In genomic region chr12:46671102-46671501, GRCh38 we compare ENCODE assay signal across 15 cellular contexts.
DNase-seq lines count a peak whose midpoint lies in the region; ATAC-seq and TF ChIP-seq lines count a peak whose summit lies in the region.
"Had no signal": no experiment of that assay in that cellular context is flagged by ENCODE, and none has a peak within 500 bp of the region (broad histone marks: within the 10 kb centered on the region; RNA-seq: fewer than 3 reads in every experiment).

No MANE protein-coding gene starts in this region.

- TF ChIP-seq RAD21 in liver (IDR thresholded peaks at IDR 0.05) (peak in 1 of 2 donors; percentile 23), IMR-90 (IDR thresholded peaks at IDR 0.05; ENCODE audit: low read length) (no peak)

- intact Hi-C loops in right lobe of liver (cut with DNase I) = no loop called here
- intact Hi-C loops in IMR-90 (cut with micrococcal nuclease) = loop anchor here (10.0 kb wide), 1 partner anchor 546 kb away; no protein-coding TSS in a partner anchor
- intact Hi-C loops in upper lobe of right lung (cut with DNase I) = no loop called here

- DNase-seq in right lobe of liver = no peak
- no peak for DNase-seq in IMR-90
- DNase-seq in upper lobe of right lung = no peak
- DNase-seq in DMS 273 (lab: John Stamatoyannopoulos, UW; ENCODE audit: unreplicated experiment) = no peak
- no peak for DNase-seq in stimulated activated CD4-positive, alpha-beta T cell treated with anti-CD3 and anti-CD28 coated beads, Interleukin-4, amount 100 ng/mL, for 4 hours
- DNase-seq in activated CD8-positive, alpha-beta T cell treated with anti-CD3 and anti-CD28 coated beads, Interleukin-2, amount 10 ng/mL, durations not matched to agents 7 days and 5 days = no peak
- DNase-seq: CD8-positive, alpha-beta T cell; COR-L47; DND-41; GDM1 had no signal

- H3K79me1 ChIP-seq in IMR-90 (ENCODE audit: low read depth in 1 of 2, low read length in 2 of 2) = peaks cover 0 to 4% of the 10 kb centered on the region in 2 experiments; a peak in 2 of 4 replicates

- TF ChIP-seq CTCF in liver (IDR thresholded peaks at IDR 0.05; ENCODE audit: low read depth, low read length, missing input control) (no peak), right lobe of liver (IDR thresholded peaks at IDR 0.05) (no peak), IMR-90 (conservative IDR thresholded peaks at IDR 0.05; ENCODE audit: low read depth, low read length) (no peak), upper lobe of right lung (IDR thresholded peaks at IDR 0.05) (no peak)

- no TSS peak for BruUV-seq in IMR-90 (replicated peaks; lab: Mats Ljungman, UMichigan)

- H3K36me3 Mint-ChIP-seq in activated CD8-positive, alpha-beta T cell treated with anti-CD3 and anti-CD28 coated beads, Interleukin-2, amount 10 ng/mL, durations not matched to agents 7 days and 5 days (ENCODE audit: low read depth) = peaks cover 14% of the 10 kb centered on the region
- H3K36me3 Mint-ChIP-seq: CD14-positive monocyte had no signal

- no peak overlapping the region for H3K23ac ChIP-seq in IMR-90 (ENCODE audit: low read depth, low read length)

- no peak overlapping the region for H2AK9ac ChIP-seq in IMR-90 (replicated peaks; ENCODE audit: low read depth, low read length, poor library complexity)

- ATAC-seq in right lobe of liver = no peak
- no peak for ATAC-seq in IMR-90 (ENCODE audit: low read depth)
- ATAC-seq in upper lobe of right lung = peak; percentile 20
- ATAC-seq in activated CD8-positive, alpha-beta T cell treated with anti-CD3 and anti-CD28 coated beads, Interleukin-2, amount 10 ng/mL, durations not matched to agents 7 days and 5 days = no peak
- ATAC-seq: A549; CD8-positive, alpha-beta T cell; HCT116 had no signal

- H3K9me1 ChIP-seq in IMR-90 (ENCODE audit: insufficient read depth, low read length) = peaks cover 5% of the 10 kb centered on the region

- H2BK20ac ChIP-seq in IMR-90 (ENCODE audit: low read depth, low read length) = no peak overlapping the region

- H3K9me3 Mint-ChIP-seq in activated CD8-positive, alpha-beta T cell treated with anti-CD3 and anti-CD28 coated beads, Interleukin-2, amount 10 ng/mL, durations not matched to agents 7 days and 5 days (ENCODE audit: insufficient read depth) = no peaks in the 10 kb centered on the region

- POLR2A ChIA-PET in IMR-90 (lab: Charles Lee; ENCODE audit: unreplicated experiment) = no interaction called here
- POLR2A ChIA-PET in activated CD8-positive, alpha-beta T cell treated with anti-CD3 and anti-CD28 coated beads, Interleukin-2, amount 10 ng/mL, durations not matched to agents 7 days and 5 days (lab: Charles Lee) = no interaction called here

- CTCF ChIA-PET in IMR-90 (lab: Yijun Ruan, JAX) = interaction anchor here (0.9 kb wide), 1 partner anchor 17 kb away, joined by 3 read pairs; no protein-coding TSS in a partner anchor
- CTCF ChIA-PET in activated CD8-positive, alpha-beta T cell treated with anti-CD3 and anti-CD28 coated beads, Interleukin-2, amount 10 ng/mL, durations not matched to agents 7 days and 5 days (lab: Charles Lee) = no interaction called here

- no peak overlapping the region; the same call in 1 of the 2 replicates for H4K91ac ChIP-seq in IMR-90 (ENCODE audit: insufficient read depth, low read depth, low read length)

- no peaks in the 10 kb centered on the region for H3K27me3 Mint-ChIP-seq in activated CD8-positive, alpha-beta T cell treated with anti-CD3 and anti-CD28 coated beads, Interleukin-2, amount 10 ng/mL, durations not matched to agents 7 days and 5 days (ENCODE audit: low read depth)

- H2AK5ac ChIP-seq in IMR-90 (ENCODE audit: low read depth, low read length) = peak overlapping the region; percentile 56

- H4K8ac ChIP-seq in IMR-90 (ENCODE audit: low read depth in 2 of 2, low read length in 2 of 2) = no peak overlapping the region

- H3K9me3 ChIP-seq in liver (ENCODE audit: control insufficient read depth in 4 of 4, low read length in 3 of 4) (no peaks in the 10 kb centered on the region), right lobe of liver (no peaks in the 10 kb centered on the region), IMR-90 (ENCODE audit: control insufficient read depth, insufficient read depth, low read length) (no peaks in the 10 kb centered on the region), iPS-20b (ENCODE audit: insufficient read depth, low read depth, low read length) (peaks cover 6% of the 10 kb centered on the region; the same call in 1 of the 2 replicates), upper lobe of right lung (no peaks in the 10 kb centered on the region)
- H3K9me3 ChIP-seq: A549 had no signal

- H3K27ac Mint-ChIP-seq in activated CD8-positive, alpha-beta T cell treated with anti-CD3 and anti-CD28 coated beads, Interleukin-2, amount 10 ng/mL, durations not matched to agents 7 days and 5 days = no peak overlapping the region
- H3K27ac Mint-ChIP-seq: CD14-positive monocyte; CD8-positive, alpha-beta T cell had no signal

- no peaks in the 10 kb centered on the region for H3K4me1 Mint-ChIP-seq in activated CD8-positive, alpha-beta T cell treated with anti-CD3 and anti-CD28 coated beads, Interleukin-2, amount 10 ng/mL, durations not matched to agents 7 days and 5 days (ENCODE audit: low read depth)
- H3K4me1 Mint-ChIP-seq: CD14-positive monocyte had no signal

- H2BK120ac ChIP-seq in IMR-90 (ENCODE audit: low read depth, low read length) = no peak overlapping the region

- H3K27me3 ChIP-seq in liver (ENCODE audit: control insufficient read depth in 4 of 4, insufficient read depth in 4 of 4, low read length in 3 of 4) (no peaks in the 10 kb centered on the region), right lobe of liver (no peaks in the 10 kb centered on the region), IMR-90 (ENCODE audit: control insufficient read depth, insufficient read depth, low read length) (no peaks in the 10 kb centered on the region), iPS-20b (ENCODE audit: insufficient read depth, low read length) (no peaks in the 10 kb centered on the region), upper lobe of right lung (no peaks in the 10 kb centered on the region)

- H3K36me3 ChIP-seq in liver (ENCODE audit: control insufficient read depth in 4 of 4, insufficient read depth in 3 of 4, low read depth in 1 of 4, low read length in 3 of 4) (no peaks in the 10 kb centered on the region), right lobe of liver (no peaks in the 10 kb centered on the region), IMR-90 (ENCODE audit: control insufficient read depth, insufficient read depth, low read length) (no peaks in the 10 kb centered on the region), iPS-20b (ENCODE audit: insufficient read depth, low read depth, low read length) (no peaks in the 10 kb centered on the region), upper lobe of right lung (no peaks in the 10 kb centered on the region)

- H3K9ac ChIP-seq in liver (ENCODE audit: low read depth in 1 of 2, low read length in 2 of 2) (no peak overlapping the region), IMR-90 (ENCODE audit: low read depth, low read length) (no peak overlapping the region), iPS-20b (ENCODE audit: low read depth, low read length) (no peak overlapping the region; the same call in 1 of the 2 replicates)

- H3K27ac ChIP-seq in liver (ENCODE audit: low read depth in 1 of 2, low read length in 2 of 2) (no peak overlapping the region), right lobe of liver (no peak overlapping the region), IMR-90 (ENCODE audit: insufficient read depth, low read length) (no peak overlapping the region), iPS-20b (ENCODE audit: low read length) (peak overlapping the region; percentile 89), upper lobe of right lung (no peak overlapping the region)

- no peak overlapping the region for H2BK5ac ChIP-seq in IMR-90 (ENCODE audit: low read depth, low read length, poor library complexity, severe bottlenecking)

- H2BK15ac ChIP-seq in IMR-90 (ENCODE audit: low read depth, low read length) = no peak overlapping the region; the same call in 2 of the 3 replicates

- in situ Hi-C loops in IMR-90 (cut with MboI; ENCODE audit: low sequenced_read_pairs) = no loop called here

- no peak overlapping the region for H4K5ac ChIP-seq in IMR-90 (ENCODE audit: low read depth, low read length)

- 86% methylated on average over 2 of the region's 2 CpGs for WGBS in liver
- 57% methylated on average over 2 of the region's 2 CpGs for WGBS in right lobe of liver (ENCODE audit: insufficient coverage, low coverage, low lambda C conversion rate, missing lambda C conversion rate)
- no CpG with 5 or more reads among the region's 2 CpGs for WGBS in IMR-90 (ENCODE audit: extremely low coverage in 2 of 2, insufficient read length in 1 of 2), 2 experiments

- H3K4me3 ChIP-seq in liver (ENCODE audit: low read depth in 1 of 3, low read length in 3 of 3) (no peak overlapping the region), right lobe of liver (no peak overlapping the region), IMR-90 (ENCODE audit: insufficient read depth, low read depth, low read length) (no peak overlapping the region), iPS-20b (ENCODE audit: low read length) (no peak overlapping the region), upper lobe of right lung (no peak overlapping the region)
- H3K4me3 ChIP-seq: A549 had no signal

- no peak overlapping the region for H3K56ac ChIP-seq in IMR-90 (ENCODE audit: extremely low read depth, insufficient read depth, low read length)

- 0 out of 2 replicates have a peak overlapping the region, but pooled peaks have one; percentile 8 for H3K4ac ChIP-seq in IMR-90 (ENCODE audit: low read depth, low read length)

- H3K18ac ChIP-seq in IMR-90 (ENCODE audit: low read depth, low read length) = no peak overlapping the region

- TF ChIP-seq POLR2A in right lobe of liver (IDR thresholded peaks at IDR 0.05) = no peak
- no peak for TF ChIP-seq POLR2A in IMR-90 (IDR thresholded peaks at IDR 0.05; ENCODE audit: low read depth, low read length)

- H3K4me1 ChIP-seq in liver (ENCODE audit: control insufficient read depth in 4 of 4, insufficient read depth in 4 of 4, low read length in 3 of 4) (no peaks in the 10 kb centered on the region), right lobe of liver (no peaks in the 10 kb centered on the region), IMR-90 (ENCODE audit: control insufficient read depth, insufficient read depth, low read length) (peaks cover 2% of the 10 kb centered on the region), iPS-20b (ENCODE audit: insufficient read depth, low read length) (peaks cover 8% of the 10 kb centered on the region; the same call in 1 of the 2 replicates), upper lobe of right lung (no peaks in the 10 kb centered on the region)

- no peak overlapping the region for H3K4me2 ChIP-seq in IMR-90 (ENCODE audit: low read depth, low read length)
- H3K4me2 ChIP-seq: A549 had no signal

- H3K4me3 Mint-ChIP-seq in activated CD8-positive, alpha-beta T cell treated with anti-CD3 and anti-CD28 coated beads, Interleukin-2, amount 10 ng/mL, durations not matched to agents 7 days and 5 days = no peak overlapping the region
- H3K4me3 Mint-ChIP-seq: CD14-positive monocyte; CD8-positive, alpha-beta T cell had no signal

- dilution Hi-C loops in IMR-90 (cut with HindIII; ENCODE audit: low sequenced_read_pairs, unreplicated experiment) = no loop called here

- no peaks in the 10 kb centered on the region for H4K20me1 ChIP-seq in IMR-90 (ENCODE audit: insufficient read depth, low read length)

- no peak overlapping the region for H3K14ac ChIP-seq in IMR-90 (replicated peaks; ENCODE audit: low read depth, low read length)

- no peak overlapping the region for H2AFZ ChIP-seq in IMR-90 (replicated peaks; ENCODE audit: low read length, poor library complexity)
